In genomic region chr20:46831633-46832011, GRCh38 we compare ENCODE assay signal across 24 cellular contexts.
"Had no signal": no experiment of that assay in that cellular context is flagged by ENCODE, and none has a peak within 500 bp of the region (broad histone marks: within the 10 kb centered on the region; RNA-seq: fewer than 3 reads in every experiment).

No MANE protein-coding gene starts in this region.

- ATAC-seq: foreskin keratinocyte; gastroesophageal sphincter; heart left ventricle; left lobe of liver; natural killer cell treated with Interleukin-12 subunit alpha and Interleukin-12 subunit beta and Interleukin-15 and Interleukin-18, amount 100 ng/mL, for 72 hours; right lobe of liver; stimulated activated naive CD8-positive, alpha-beta T cell treated with anti-CD3 and anti-CD28 coated beads, Interleukin-15, amount 100 ng/mL, for 72 hours had no signal

- H3K4me3 Mint-ChIP-seq: dendritic cell treated with granulocyte-macrophage colony-stimulating factor and Interleukin-4, amounts not matched to agents 40 ng/mL and 50 ng/mL, for 4 days; memory B cell; natural killer cell treated with Interleukin-12 subunit alpha and Interleukin-12 subunit beta and Interleukin-15 and Interleukin-18, amount 100 ng/mL, for 72 hours; neural crest cell; stimulated activated naive CD8-positive, alpha-beta T cell treated with anti-CD3 and anti-CD28 coated beads, Interleukin-15, amount 100 ng/mL, for 72 hours had no signal

- DNase-seq: effector memory CD4-positive, alpha-beta T cell; foreskin keratinocyte; heart left ventricle; kidney; right lobe of liver; small intestine; stimulated activated CD4-positive, alpha-beta T cell treated with anti-CD3 and anti-CD28 coated beads, Interleukin-15, amount 100 ng/mL, for 24 hours; stimulated activated CD4-positive, alpha-beta T cell treated with anti-CD3 and anti-CD28 coated beads, Interleukin-2, amount 100 ng/mL, for 48 hours; stimulated activated CD8-positive, alpha-beta memory T cell treated with anti-CD3 and anti-CD28 coated beads, Interleukin-4, amount 100 ng/mL, for 48 hours; stimulated activated naive CD4-positive, alpha-beta T cell; stimulated activated naive CD8-positive, alpha-beta T cell treated with anti-CD3 and anti-CD28 coated beads, Interleukin-15, amount 100 ng/mL, for 72 hours; transverse colon had no signal

- H3K4me1 Mint-ChIP-seq: memory B cell; stimulated activated naive CD8-positive, alpha-beta T cell treated with anti-CD3 and anti-CD28 coated beads, Interleukin-15, amount 100 ng/mL, for 72 hours had no signal

- H3K4me3 ChIP-seq: esophagus muscularis mucosa, gastroesophageal sphincter, heart left ventricle, hepatocyte, lung, right lobe of liver, suprapubic skin, transverse colon, vagina had no signal

- H3K9me3 Mint-ChIP-seq: dendritic cell treated with granulocyte-macrophage colony-stimulating factor and Interleukin-4, amounts not matched to agents 40 ng/mL and 50 ng/mL, for 4 days; natural killer cell treated with Interleukin-12 subunit alpha and Interleukin-12 subunit beta and Interleukin-15 and Interleukin-18, amount 100 ng/mL, for 72 hours; neural crest cell; stimulated activated naive CD8-positive, alpha-beta T cell treated with anti-CD3 and anti-CD28 coated beads, Interleukin-15, amount 100 ng/mL, for 72 hours had no signal

- H3K27ac Mint-ChIP-seq: dendritic cell treated with granulocyte-macrophage colony-stimulating factor and Interleukin-4, amounts not matched to agents 40 ng/mL and 50 ng/mL, for 4 days; memory B cell; natural killer cell treated with Interleukin-12 subunit alpha and Interleukin-12 subunit beta and Interleukin-15 and Interleukin-18, amount 100 ng/mL, for 72 hours; progenitor cell of endocrine pancreas; stimulated activated naive CD8-positive, alpha-beta T cell treated with anti-CD3 and anti-CD28 coated beads, Interleukin-15, amount 100 ng/mL, for 72 hours had no signal

- H3K36me3 Mint-ChIP-seq: memory B cell; natural killer cell treated with Interleukin-12 subunit alpha and Interleukin-12 subunit beta and Interleukin-15 and Interleukin-18, amount 100 ng/mL, for 72 hours had no signal
